ENCODE assay signal across 1 cellular context in genomic region chr1:1550591-1551432, GRCh38.
TF ChIP-seq lines count a peak whose summit lies in the region.

No MANE protein-coding gene starts in this region.

TF ChIP-seq in HCT116, 20 proteins besides CTCF, POLR2A, EP300 and RAD21 (continued from another document):
- no peak for TF ChIP-seq REST (IDR thresholded peaks at IDR 0.05; ENCODE audit: low read depth)
